In the genomic region with DNA sequence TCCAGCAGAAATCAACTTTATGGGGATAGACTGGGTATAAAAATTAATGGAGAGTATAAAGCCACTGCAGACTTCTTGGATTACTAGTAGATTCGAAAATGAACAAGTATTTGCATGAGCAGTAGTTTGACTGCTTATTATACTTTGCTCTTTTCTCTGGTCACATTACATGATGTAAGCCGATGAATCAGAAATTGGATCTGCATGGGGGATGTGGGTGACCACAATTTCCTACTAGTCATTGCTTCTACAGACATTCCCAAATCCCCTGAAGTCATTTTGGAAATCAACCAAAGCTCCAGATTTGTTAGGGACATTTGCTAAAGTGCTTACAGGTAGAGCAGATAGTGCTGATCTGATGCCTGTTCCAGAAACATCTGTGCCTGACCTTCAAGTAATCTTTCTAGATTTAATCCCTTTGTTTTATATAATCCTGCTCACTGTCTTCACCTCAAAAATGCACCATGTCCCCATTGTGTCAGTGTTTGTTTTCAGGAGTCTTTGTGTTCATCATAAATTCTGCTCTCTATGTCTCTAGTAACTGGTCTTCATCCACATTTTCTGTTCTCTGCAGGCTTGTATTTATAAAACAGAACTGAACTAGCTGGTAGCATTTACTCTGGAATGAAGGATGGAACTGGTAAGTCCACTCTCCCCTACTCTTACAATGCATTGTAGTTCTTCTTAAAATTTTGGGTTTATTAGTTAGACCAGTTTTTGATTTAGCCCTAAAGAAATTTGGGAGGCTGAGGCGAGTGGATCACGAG, we compare ENCODE assay signal across 11 cellular contexts.
DNase-seq lines count a peak whose midpoint lies in the region; ATAC-seq, FAIRE-seq and TF ChIP-seq lines count a peak whose summit lies in the region.
"Had no signal": no experiment of that assay in that cellular context is flagged by ENCODE, and none has a peak within 500 bp of the region (broad histone marks: within the 10 kb centered on the region; RNA-seq: fewer than 3 reads in every experiment).

No MANE protein-coding gene starts in this region.

- no peaks in the 10 kb centered on the region for H3K9me3 ChIP-seq in fibroblast of lung (ENCODE audit: control insufficient read depth, insufficient read depth, low read depth, low read length)
- H3K9me3 ChIP-seq in smooth muscle cell (replicated peaks; ENCODE audit: low read depth), result no peaks in the 10 kb centered on the region

- peak overlapping the region; percentile 44 for H3K27ac ChIP-seq in fibroblast of lung (ENCODE audit: insufficient read depth, low read length)
- H3K27ac ChIP-seq in smooth muscle cell (ENCODE audit: low read depth), result peak overlapping the region; percentile 88

- H2AFZ ChIP-seq in fibroblast of lung (ENCODE audit: low read length) (no peak overlapping the region), smooth muscle cell (ENCODE audit: low read depth) (no peak overlapping the region)

- 66% methylated on average over 4 of the region's 4 CpGs for WGBS in smooth muscle cell (ENCODE audit: low lambda C conversion rate)

- H3K4me3 ChIP-seq in fibroblast of lung (replicated peaks in 1 of 4; ENCODE audit: control extremely low read depth in 1 of 4, insufficient read depth in 1 of 4, low read depth in 3 of 4, low read length in 4 of 4) (no peak overlapping the region), smooth muscle cell (no peak overlapping the region)

- H3K27me3 ChIP-seq in fibroblast of lung (ENCODE audit: control insufficient read depth, insufficient read depth, low read length) (no peaks in the 10 kb centered on the region), smooth muscle cell (ENCODE audit: low read depth) (no peaks in the 10 kb centered on the region)

- peak; percentile 76 for FAIRE-seq in H54 (lab: Jason Lieb, UNC)
- no peak for FAIRE-seq in GM19239 (lab: Jason Lieb, UNC)
- FAIRE-seq: small intestine had no signal

- ATAC-seq in SK-N-SH treated with all-trans-retinoic acid at 6 μM for 48 hours, result peak; percentile 94
- ATAC-seq: activated CD4-positive, CD25-positive, alpha-beta regulatory T cell treated with anti-CD3 and anti-CD28 coated beads, Interleukin-2, amount 50 U/mL, for 24 hours had no signal

- no peaks in the 10 kb centered on the region for H3F3A ChIP-seq in smooth muscle cell (ENCODE audit: low read depth)

- TF ChIP-seq CTCF in fibroblast of lung (conservative IDR thresholded peaks at IDR 0.05 in 1 of 2, IDR thresholded peaks at IDR 0.05 in 1 of 2; ENCODE audit: low read depth in 1 of 2, low read length in 2 of 2), result no peak
- no peak for TF ChIP-seq CTCF in smooth muscle cell (IDR thresholded peaks at IDR 0.05; ENCODE audit: borderline replicate concordance, insufficient read depth, poor library complexity, severe bottlenecking)

- H3K4me2 ChIP-seq in fibroblast of lung (ENCODE audit: extremely low read depth, insufficient read depth, low read length) (peak overlapping the region; percentile 20), smooth muscle cell (peak overlapping the region; percentile 76)

- H4K20me1 ChIP-seq in fibroblast of lung (ENCODE audit: control insufficient read depth, extremely low read depth, insufficient read depth, low read length) (no peaks in the 10 kb centered on the region), smooth muscle cell (ENCODE audit: low read depth) (no peaks in the 10 kb centered on the region)

- no peaks in the 10 kb centered on the region for H3K36me3 ChIP-seq in fibroblast of lung (ENCODE audit: control insufficient read depth, insufficient read depth, low read length)
- H3K36me3 ChIP-seq in smooth muscle cell (ENCODE audit: low read depth), result no peaks in the 10 kb centered on the region

- H3K79me2 ChIP-seq in fibroblast of lung (ENCODE audit: control insufficient read depth, insufficient read depth, low read length) (no peaks in the 10 kb centered on the region), smooth muscle cell (ENCODE audit: low read depth) (no peaks in the 10 kb centered on the region)

- H3K9ac ChIP-seq in fibroblast of lung (ENCODE audit: insufficient read depth, low read length), result no peak overlapping the region
- peak overlapping the region; percentile 25 for H3K9ac ChIP-seq in smooth muscle cell (ENCODE audit: low read depth)

- TF ChIP-seq POLR2A in H54 (IDR thresholded peaks at IDR 0.05; ENCODE audit: low read depth, low read length), result no peak

- DNase-seq in H54 (ENCODE audit: insufficient read length, low spot score) (peak; percentile 13), fibroblast of lung (ENCODE audit: low read depth in 2 of 2) (peak; percentile 93 to 99), smooth muscle cell (lab: John Stamatoyannopoulos, UW; ENCODE audit: unreplicated experiment) (no peak), NCI-H187 treated with DMSO at 0.1 percent for 48 hours (lab: John Stamatoyannopoulos, UW) (no peak), GM19240 (ENCODE audit: insufficient read length, low spot score) (no peak), NOMO-1 (lab: John Stamatoyannopoulos, UW; ENCODE audit: unreplicated experiment in 2 of 2) (no peak), GM19239 (ENCODE audit: insufficient read length, low spot score) (no peak)
- DNase-seq: activated effector memory CD4-positive, alpha-beta T cell treated with anti-CD3 and anti-CD28 coated beads, Interleukin-2, amount 50 U/mL, for 16 hours; small intestine had no signal

- peaks cover 2% of the 10 kb centered on the region for H3K4me1 ChIP-seq in fibroblast of lung (ENCODE audit: control insufficient read depth, extremely low read depth, insufficient read depth, low read length)
- H3K4me1 ChIP-seq in smooth muscle cell (ENCODE audit: low read depth), result peaks cover 2% of the 10 kb centered on the region

TF ChIP-seq in SK-N-SH treated with all-trans-retinoic acid at 6 μM for 48 hours, 23 proteins besides CTCF, POLR2A, EP300 and RAD21:
- TF ChIP-seq, protein P1, sequence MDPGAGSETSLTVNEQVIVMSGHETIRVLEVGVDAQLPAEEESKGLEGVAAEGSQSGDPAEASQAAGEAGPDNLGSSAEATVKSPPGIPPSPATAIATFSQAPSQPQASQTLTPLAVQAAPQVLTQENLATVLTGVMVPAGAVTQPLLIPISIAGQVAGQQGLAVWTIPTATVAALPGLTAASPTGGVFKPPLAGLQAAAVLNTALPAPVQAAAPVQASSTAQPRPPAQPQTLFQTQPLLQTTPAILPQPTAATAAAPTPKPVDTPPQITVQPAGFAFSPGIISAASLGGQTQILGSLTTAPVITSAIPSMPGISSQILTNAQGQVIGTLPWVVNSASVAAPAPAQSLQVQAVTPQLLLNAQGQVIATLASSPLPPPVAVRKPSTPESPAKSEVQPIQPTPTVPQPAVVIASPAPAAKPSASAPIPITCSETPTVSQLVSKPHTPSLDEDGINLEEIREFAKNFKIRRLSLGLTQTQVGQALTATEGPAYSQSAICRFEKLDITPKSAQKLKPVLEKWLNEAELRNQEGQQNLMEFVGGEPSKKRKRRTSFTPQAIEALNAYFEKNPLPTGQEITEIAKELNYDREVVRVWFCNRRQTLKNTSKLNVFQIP (CRISPR knock-in tag; IDR thresholded peaks at IDR 0.05; ENCODE audit: borderline replicate concordance, low read depth), result no peak
- no peak for TF ChIP-seq ZC3H10 (CRISPR knock-in tag; IDR thresholded peaks at IDR 0.05)

Comparison
In these comparisons a context has a peak if more than half of its experiments do, and no peak if none do; other contexts are left out.
1. DNase-seq: peak in H54 (single experiment) and fibroblast of lung (2 of 2); none in smooth muscle cell (single experiment), NCI-H187 treated with DMSO at 0.1 percent for 48 hours (single experiment), GM19240 (single experiment), NOMO-1 (0 of 2) and GM19239 (single experiment).